Comparison of ENCODE assay signal across 1 cellular context in the genomic region with DNA sequence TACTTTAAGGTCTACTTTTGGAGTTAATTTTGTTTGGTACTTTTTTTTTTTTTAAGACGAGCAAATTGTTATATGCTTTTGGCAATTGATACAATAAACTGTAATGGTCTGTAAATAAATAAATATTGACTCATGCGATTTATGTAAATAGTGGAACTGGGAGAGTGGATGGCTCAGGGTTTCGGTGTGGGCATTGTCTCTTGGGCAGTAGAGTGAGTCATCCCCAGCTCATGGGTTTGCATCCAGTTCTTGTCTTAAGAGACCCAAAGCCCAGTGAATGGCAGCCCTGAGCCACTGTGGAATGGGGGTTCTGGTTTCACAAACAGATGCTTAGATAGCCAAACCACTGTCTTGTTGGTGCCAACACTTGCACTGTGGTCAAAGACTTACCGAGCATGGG.
TF ChIP-seq lines count a peak whose summit lies in the region.

No MANE protein-coding gene starts in this region.

TF ChIP-seq in HepG2, 621 proteins besides CTCF, POLR2A, EP300 and RAD21:
- TF ChIP-seq, protein P1, sequence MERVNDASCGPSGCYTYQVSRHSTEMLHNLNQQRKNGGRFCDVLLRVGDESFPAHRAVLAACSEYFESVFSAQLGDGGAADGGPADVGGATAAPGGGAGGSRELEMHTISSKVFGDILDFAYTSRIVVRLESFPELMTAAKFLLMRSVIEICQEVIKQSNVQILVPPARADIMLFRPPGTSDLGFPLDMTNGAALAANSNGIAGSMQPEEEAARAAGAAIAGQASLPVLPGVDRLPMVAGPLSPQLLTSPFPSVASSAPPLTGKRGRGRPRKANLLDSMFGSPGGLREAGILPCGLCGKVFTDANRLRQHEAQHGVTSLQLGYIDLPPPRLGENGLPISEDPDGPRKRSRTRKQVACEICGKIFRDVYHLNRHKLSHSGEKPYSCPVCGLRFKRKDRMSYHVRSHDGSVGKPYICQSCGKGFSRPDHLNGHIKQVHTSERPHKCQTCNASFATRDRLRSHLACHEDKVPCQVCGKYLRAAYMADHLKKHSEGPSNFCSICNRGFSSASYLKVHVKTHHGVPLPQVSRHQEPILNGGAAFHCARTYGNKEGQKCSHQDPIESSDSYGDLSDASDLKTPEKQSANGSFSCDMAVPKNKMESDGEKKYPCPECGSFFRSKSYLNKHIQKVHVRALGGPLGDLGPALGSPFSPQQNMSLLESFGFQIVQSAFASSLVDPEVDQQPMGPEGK (CRISPR knock-in tag; IDR thresholded peaks at IDR 0.05): no peak
- TF ChIP-seq ZNF577 (CRISPR knock-in tag; IDR thresholded peaks at IDR 0.05; ENCODE audit: borderline replicate concordance, low read depth): no peak
- no peak for TF ChIP-seq TBL1XR1 (IDR thresholded peaks at IDR 0.05; ENCODE audit: borderline replicate concordance, low read length, partially characterized antibody)
- peak; percentile 36 for TF ChIP-seq FOSL2 (CRISPR knock-in tag; IDR thresholded peaks at IDR 0.05)
- TF ChIP-seq, protein P2, sequence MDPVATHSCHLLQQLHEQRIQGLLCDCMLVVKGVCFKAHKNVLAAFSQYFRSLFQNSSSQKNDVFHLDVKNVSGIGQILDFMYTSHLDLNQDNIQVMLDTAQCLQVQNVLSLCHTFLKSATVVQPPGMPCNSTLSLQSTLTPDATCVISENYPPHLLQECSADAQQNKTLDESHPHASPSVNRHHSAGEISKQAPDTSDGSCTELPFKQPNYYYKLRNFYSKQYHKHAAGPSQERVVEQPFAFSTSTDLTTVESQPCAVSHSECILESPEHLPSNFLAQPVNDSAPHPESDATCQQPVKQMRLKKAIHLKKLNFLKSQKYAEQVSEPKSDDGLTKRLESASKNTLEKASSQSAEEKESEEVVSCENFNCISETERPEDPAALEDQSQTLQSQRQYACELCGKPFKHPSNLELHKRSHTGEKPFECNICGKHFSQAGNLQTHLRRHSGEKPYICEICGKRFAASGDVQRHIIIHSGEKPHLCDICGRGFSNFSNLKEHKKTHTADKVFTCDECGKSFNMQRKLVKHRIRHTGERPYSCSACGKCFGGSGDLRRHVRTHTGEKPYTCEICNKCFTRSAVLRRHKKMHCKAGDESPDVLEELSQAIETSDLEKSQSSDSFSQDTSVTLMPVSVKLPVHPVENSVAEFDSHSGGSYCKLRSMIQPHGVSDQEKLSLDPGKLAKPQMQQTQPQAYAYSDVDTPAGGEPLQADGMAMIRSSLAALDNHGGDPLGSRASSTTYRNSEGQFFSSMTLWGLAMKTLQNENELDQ (CRISPR knock-in tag; IDR thresholded peaks at IDR 0.05; ENCODE audit: borderline replicate concordance): no peak
- TF ChIP-seq ZNF749 (CRISPR knock-in tag; IDR thresholded peaks at IDR 0.05; ENCODE audit: borderline replicate concordance): no peak
- TF ChIP-seq ZNF17 (CRISPR knock-in tag; IDR thresholded peaks at IDR 0.05): no peak
